Comparison of ENCODE assay signal across 7 cellular contexts in genomic region chr2:179751184-179751809, GRCh38.
DNase-seq lines count a peak whose midpoint lies in the region; ATAC-seq, FAIRE-seq and TF ChIP-seq lines count a peak whose summit lies in the region.

No MANE protein-coding gene starts in this region.

- H2AFZ ChIP-seq in KMS-11 (ENCODE audit: low read depth): no peak overlapping the region

- TF ChIP-seq CTCF in GM12872 (IDR thresholded peaks at IDR 0.05; ENCODE audit: insufficient read depth, low read depth, low read length): peak; percentile 40; the same call in 2 of the 3 replicates
- TF ChIP-seq CTCF in KMS-11 (conservative IDR thresholded peaks at IDR 0.05; ENCODE audit: low read depth, low read length): peak; percentile 82
- peak; percentile 60 to 69 for TF ChIP-seq CTCF in tibial artery (IDR thresholded peaks at IDR 0.05)

- peak; percentile 96 for FAIRE-seq in frontal cortex (lab: Jason Lieb, UNC)

- no peaks in the 10 kb centered on the region for H3K4me1 ChIP-seq in KMS-11 (ENCODE audit: low read depth, poor library complexity, severe bottlenecking)
- no peaks in the 10 kb centered on the region for H3K4me1 ChIP-seq in tibial artery

- no peak for ATAC-seq in HG02840 (IDR thresholded peaks at IDR 0.05; ENCODE audit: low FRiP score, unreplicated experiment)
- no peak for ATAC-seq in GM19452 (IDR thresholded peaks at IDR 0.05; ENCODE audit: unreplicated experiment)

- H3K9me3 ChIP-seq in SK-N-MC (ENCODE audit: low read depth, low read length): no peaks in the 10 kb centered on the region
- no peaks in the 10 kb centered on the region for H3K9me3 ChIP-seq in tibial artery

- no peak overlapping the region for H3K4me3 ChIP-seq in KMS-11 (IDR thresholded peaks at IDR 0.05; ENCODE audit: insufficient read depth, low read depth, low read length)
- no peak overlapping the region for H3K4me3 ChIP-seq in SK-N-MC
- H3K4me3 ChIP-seq in tibial artery: no peak overlapping the region

- intact Hi-C loops in tibial artery (cut with DNase I; ENCODE audit: low total_unique reads): no loop called here

- H3K27me3 ChIP-seq in KMS-11 (ENCODE audit: insufficient read depth, low read depth) (no peaks in the 10 kb centered on the region), tibial artery (no peaks in the 10 kb centered on the region)

- H3K9ac ChIP-seq in KMS-11 (no peak overlapping the region), SK-N-MC (ENCODE audit: insufficient read length) (no peak overlapping the region)

- DNase-seq in SK-N-MC (ENCODE audit: low read depth, low spot score) (peak; percentile 18), frontal cortex (ENCODE audit: low spot score in 2 of 2) (peak in 1 of 2 donors; percentile 18), tibial artery (no peak)

- no peak overlapping the region for H3K4me2 ChIP-seq in KMS-11

- H3K27ac ChIP-seq in KMS-11 (no peak overlapping the region), SK-N-MC (no peak overlapping the region), tibial artery (no peak overlapping the region)

- H3K36me3 ChIP-seq in KMS-11 (ENCODE audit: insufficient read depth) (no peaks in the 10 kb centered on the region), SK-N-MC (ENCODE audit: insufficient read depth, low read length) (no peaks in the 10 kb centered on the region), tibial artery (no peaks in the 10 kb centered on the region)

- no peaks in the 10 kb centered on the region for H3K79me2 ChIP-seq in KMS-11 (ENCODE audit: insufficient read depth, low read depth)

- no peaks in the 10 kb centered on the region for H4K20me1 ChIP-seq in KMS-11 (ENCODE audit: insufficient read depth)
